In genomic region chr2:37375721-37376399, GRCh38 we compare ENCODE assay signal across 10 cellular contexts.
DNase-seq lines count a peak whose midpoint lies in the region; ATAC-seq and TF ChIP-seq lines count a peak whose summit lies in the region.
"Had no signal": no experiment of that assay in that cellular context is flagged by ENCODE, and none has a peak within 500 bp of the region (broad histone marks: within the 10 kb centered on the region; RNA-seq: fewer than 3 reads in every experiment).

No MANE protein-coding gene starts in this region.

- H3K36me3 ChIP-seq in KMS-11 (ENCODE audit: insufficient read depth) (no peaks in the 10 kb centered on the region), muscle layer of colon (ENCODE audit: insufficient read depth, low read length) (no peaks in the 10 kb centered on the region)
- H3K36me3 ChIP-seq: tibial artery had no signal

- H3K4me1 ChIP-seq in KMS-11 (ENCODE audit: low read depth, poor library complexity, severe bottlenecking) = peaks cover 97% of the 10 kb centered on the region
- peaks cover 29% of the 10 kb centered on the region for H3K4me1 ChIP-seq in muscle layer of colon (ENCODE audit: insufficient read depth, low read length)
- H3K4me1 ChIP-seq: tibial artery had no signal

- peak overlapping the region; percentile 79 for H3K4me2 ChIP-seq in KMS-11
- H3K4me2 ChIP-seq: PC-9 had no signal

- DNase-seq in HPDE6-E6E7 (ENCODE audit: extremely low spot score) (no peak), NCI-H1417 treated with DMSO at 0.1 percent for 48 hours (lab: John Stamatoyannopoulos, UW) (no peak), NCI-H146 treated with DMSO at 0.1 percent for 48 hours (lab: John Stamatoyannopoulos, UW; ENCODE audit: unreplicated experiment) (no peak)
- no peak for DNase-seq in stimulated activated CD4-positive, alpha-beta T cell treated with anti-CD3 and anti-CD28 coated beads, Interleukin-15, amount 100 ng/mL, for 24 hours
- DNase-seq: PC-9 had no signal

- H2AFZ ChIP-seq in KMS-11 (ENCODE audit: low read depth) = peak overlapping the region; percentile 1; the same call in 1 of the 2 replicates
- H2AFZ ChIP-seq: PC-9 had no signal

- H3K9ac ChIP-seq in KMS-11 = peak overlapping the region; percentile 73
- H3K9ac ChIP-seq in muscle layer of colon (ENCODE audit: low read length) = no peak overlapping the region

- H3K27ac ChIP-seq in KMS-11 (peak overlapping the region; percentile 93), muscle layer of colon (ENCODE audit: low read depth, low read length) (peak overlapping the region; percentile 91)
- H3K27ac ChIP-seq: PC-9, tibial artery had no signal

- H3K9me3 ChIP-seq in muscle layer of colon (ENCODE audit: low read length) = no peaks in the 10 kb centered on the region
- H3K9me3 ChIP-seq: tibial artery had no signal

- H4K20me1 ChIP-seq in KMS-11 (ENCODE audit: insufficient read depth) = no peaks in the 10 kb centered on the region

- ATAC-seq in GM18519 (IDR thresholded peaks at IDR 0.05; ENCODE audit: low FRiP score, unreplicated experiment) = peak; percentile 6
- peak; percentile 11 for ATAC-seq in GM21786 (IDR thresholded peaks at IDR 0.05; ENCODE audit: unreplicated experiment)

- peak overlapping the region; percentile 71 for H3K4me3 ChIP-seq in KMS-11 (IDR thresholded peaks at IDR 0.05; ENCODE audit: insufficient read depth, low read depth, low read length)
- H3K4me3 ChIP-seq in muscle layer of colon (ENCODE audit: low read depth in 1 of 2, low read length in 2 of 2) = no peak overlapping the region
- H3K4me3 ChIP-seq: PC-9, tibial artery had no signal

- H3K27me3 ChIP-seq in KMS-11 (ENCODE audit: insufficient read depth, low read depth) = no peaks in the 10 kb centered on the region
- H3K27me3 ChIP-seq in muscle layer of colon (ENCODE audit: control insufficient read depth in 1 of 2, insufficient read depth in 2 of 2, low read length in 2 of 2) = no peaks in the 10 kb centered on the region
- H3K27me3 ChIP-seq: tibial artery had no signal

- peaks cover 54% of the 10 kb centered on the region; the same call in 1 of the 2 replicates for H3K79me2 ChIP-seq in KMS-11 (ENCODE audit: insufficient read depth, low read depth)

- no peak for TF ChIP-seq CTCF in KMS-11 (conservative IDR thresholded peaks at IDR 0.05; ENCODE audit: low read depth, low read length)
